Comparison of ENCODE assay signal across 10 cellular contexts in genomic region chr1:181318022-181318857, GRCh38.
DNase-seq lines count a peak whose midpoint lies in the region; ATAC-seq lines count a peak whose summit lies in the region.
"Had no signal": no experiment of that assay in that cellular context is flagged by ENCODE, and none has a peak within 500 bp of the region (broad histone marks: within the 10 kb centered on the region; RNA-seq: fewer than 3 reads in every experiment).

No MANE protein-coding gene starts in this region.

- H3K4me1 Mint-ChIP-seq in naive thymus-derived CD4-positive, alpha-beta T cell: peaks cover 16 to 40% (median 26%) of the 10 kb centered on the region in 7 donors
- H3K4me1 Mint-ChIP-seq: activated B cell treated with CpG ODN at 0.5 μM for 24 hours had no signal

- H3K27me3 Mint-ChIP-seq in naive thymus-derived CD4-positive, alpha-beta T cell: peaks cover 46 to 77% (median 59%) of the 10 kb centered on the region in 5 donors

- no peaks in the 10 kb centered on the region for H3K36me3 ChIP-seq in HUES64 (ENCODE audit: insufficient read depth, low read length)
- H3K36me3 ChIP-seq in naive thymus-derived CD4-positive, alpha-beta T cell (ENCODE audit: control insufficient read depth in 2 of 3, insufficient read depth in 3 of 3, low read length in 3 of 3): no peaks in the 10 kb centered on the region
- H3K36me3 ChIP-seq: tibial nerve had no signal

- peak; percentile 43 for DNase-seq in ELF-1 (ENCODE audit: low read depth, low spot score)
- peak; percentile 17 for DNase-seq in astrocyte of the hippocampus (ENCODE audit: low read depth, low spot score)
- peak in 5 of 9 donors; percentile 14 to 28 (median 16) for DNase-seq in naive thymus-derived CD4-positive, alpha-beta T cell
- DNase-seq in NCI-H2107 treated with DMSO at 0.1 percent for 48 hours (lab: John Stamatoyannopoulos, UW; ENCODE audit: unreplicated experiment): no peak
- DNase-seq in NCI-H524 treated with DMSO at 0.1 percent for 48 hours (lab: John Stamatoyannopoulos, UW): no peak
- DNase-seq: activated B cell treated with CpG ODN at 0.5 μM for 24 hours had no signal

- H3K36me3 Mint-ChIP-seq in naive thymus-derived CD4-positive, alpha-beta T cell: peaks cover 0 to 4% (median 0%) of the 10 kb centered on the region in 5 donors

- H3K4me3 Mint-ChIP-seq in naive thymus-derived CD4-positive, alpha-beta T cell: peak overlapping the region; percentile 56 to 90 (median 84)
- H3K4me3 Mint-ChIP-seq: activated B cell treated with CpG ODN at 0.5 μM for 24 hours had no signal

- H3K27ac Mint-ChIP-seq in naive thymus-derived CD4-positive, alpha-beta T cell: peak overlapping the region in 2 of 9 donors; percentile 17 to 55
- H3K27ac Mint-ChIP-seq: activated B cell treated with CpG ODN at 0.5 μM for 24 hours had no signal

- POLR2A ChIA-PET in naive thymus-derived CD4-positive, alpha-beta T cell (lab: Charles Lee): no interaction called here

- WGBS in HUES64: 2% methylated on average over 59 of the region's 59 CpGs

- peak; percentile 49 for ATAC-seq in naive thymus-derived CD4-positive, alpha-beta T cell
- ATAC-seq in GM21360 (IDR thresholded peaks at IDR 0.05; ENCODE audit: unreplicated experiment) (no peak), GM18873 (IDR thresholded peaks at IDR 0.05; ENCODE audit: low FRiP score, unreplicated experiment) (no peak)

- H3K9ac ChIP-seq in HUES64 (ENCODE audit: low read depth, low read length): peak overlapping the region; percentile 1; the same call in 1 of the 2 replicates

- no peaks in the 10 kb centered on the region for H3K9me3 ChIP-seq in HUES64 (ENCODE audit: insufficient read depth, low read depth, low read length)
- H3K9me3 ChIP-seq in naive thymus-derived CD4-positive, alpha-beta T cell (ENCODE audit: control insufficient read depth in 2 of 3, low read length in 3 of 3): no peaks in the 10 kb centered on the region
- H3K9me3 ChIP-seq: tibial nerve had no signal

- peaks cover 85% of the 10 kb centered on the region for H3K27me3 ChIP-seq in HUES64 (ENCODE audit: insufficient read depth, low read length)
- peaks cover 0 to 35% of the 10 kb centered on the region in 2 donors for H3K27me3 ChIP-seq in naive thymus-derived CD4-positive, alpha-beta T cell (ENCODE audit: control insufficient read depth in 2 of 2, insufficient read depth in 2 of 2, low read length in 2 of 2)

- H3K9me3 Mint-ChIP-seq in naive thymus-derived CD4-positive, alpha-beta T cell: peaks cover 0 to 2% (median 0%) of the 10 kb centered on the region in 11 donors
- H3K9me3 Mint-ChIP-seq: activated B cell treated with CpG ODN at 0.5 μM for 24 hours had no signal

- CTCF ChIA-PET in naive thymus-derived CD4-positive, alpha-beta T cell (lab: Charles Lee): interaction anchor here (0.5 kb wide), 1 partner anchor 818 kb away, joined by 3 read pairs; no protein-coding TSS in a partner anchor

- peak overlapping the region; percentile 58 for H3K4me3 ChIP-seq in HUES64 (ENCODE audit: low read length)
- peak overlapping the region; percentile 33 for H3K4me3 ChIP-seq in naive thymus-derived CD4-positive, alpha-beta T cell (ENCODE audit: low read length)
- H3K4me3 ChIP-seq: tibial nerve had no signal

- intact Hi-C loops in naive thymus-derived CD4-positive, alpha-beta T cell (cut with micrococcal nuclease): loop anchor here (2.0 to 5.0 kb wide), 2 partner anchors 79 to 104 kb away; no protein-coding TSS in a partner anchor

- no peak overlapping the region for H3K27ac ChIP-seq in HUES64 (ENCODE audit: low read depth, low read length)
- H3K27ac ChIP-seq in naive thymus-derived CD4-positive, alpha-beta T cell (ENCODE audit: low read depth, low read length): no peak overlapping the region
- H3K27ac ChIP-seq: tibial nerve had no signal

- peaks cover 8% of the 10 kb centered on the region; the same call in 1 of the 2 replicates for H3K4me1 ChIP-seq in HUES64 (ENCODE audit: insufficient read depth, low read length)
- peaks cover 0 to 10% of the 10 kb centered on the region in 2 donors for H3K4me1 ChIP-seq in naive thymus-derived CD4-positive, alpha-beta T cell (ENCODE audit: control insufficient read depth in 2 of 2, insufficient read depth in 2 of 2, low read length in 2 of 2)

Comparison
In these comparisons a context has a peak if more than half of its experiments do, and no peak if none do; other contexts are left out.
1. DNase-seq: peak in ELF-1 (single experiment), astrocyte of the hippocampus (single experiment) and naive thymus-derived CD4-positive, alpha-beta T cell (5 of 9); none in NCI-H2107 treated with DMSO at 0.1 percent for 48 hours (single experiment) and NCI-H524 treated with DMSO at 0.1 percent for 48 hours (single experiment).